ENCODE assay signal across 17 cellular contexts in genomic region chr4:61520688-61521160, GRCh38.
A peak's percentile ranks its signal among the peaks of the same experiment; 100 is the strongest.
DNase-seq lines count a peak whose midpoint lies in the region; ATAC-seq, FAIRE-seq and TF ChIP-seq lines count a peak whose summit lies in the region.
"Had no signal": no experiment of that assay in that cellular context is flagged by ENCODE, and none has a peak within 500 bp of the region (broad histone marks: within the 10 kb centered on the region; RNA-seq: fewer than 3 reads in every experiment).

No MANE protein-coding gene starts in this region.

- H2BK120ac ChIP-seq in neuronal stem cell (ENCODE audit: low read depth, low read length) = no peak overlapping the region

- H3K36me3 ChIP-seq in endothelial cell of umbilical vein (ENCODE audit: control insufficient read depth in 2 of 2, extremely low read depth in 1 of 2, insufficient read depth in 2 of 2, low read length in 2 of 2) (no peaks in the 10 kb centered on the region), neuronal stem cell (replicated peaks in 1 of 2; ENCODE audit: control insufficient read depth in 2 of 2, insufficient read depth in 2 of 2, low read length in 2 of 2) (no peaks in the 10 kb centered on the region)
- H3K36me3 ChIP-seq: upper lobe of left lung had no signal

- H3K4me2 ChIP-seq in endothelial cell of umbilical vein (ENCODE audit: insufficient read depth, low read length) (no peak overlapping the region), neuronal stem cell (ENCODE audit: insufficient read depth, low read length, poor library complexity, severe bottlenecking) (no peak overlapping the region)

- no peak overlapping the region for H2BK5ac ChIP-seq in neuronal stem cell (ENCODE audit: low read length)

- no peak overlapping the region for H3K18ac ChIP-seq in neuronal stem cell (ENCODE audit: low read length)

- peaks cover 2% of the 10 kb centered on the region for H3K4me1 ChIP-seq in endothelial cell of umbilical vein (ENCODE audit: control insufficient read depth, extremely low read depth, insufficient read depth, low read length)
- H3K4me1 ChIP-seq in neuronal stem cell (ENCODE audit: control insufficient read depth in 2 of 2, insufficient read depth in 1 of 2, low read depth in 1 of 2, low read length in 2 of 2) = peaks cover 0 to 7% of the 10 kb centered on the region in 2 donors
- H3K4me1 ChIP-seq: upper lobe of left lung had no signal

- ATAC-seq in GM21515 (IDR thresholded peaks at IDR 0.05; ENCODE audit: unreplicated experiment) (no peak), GM19452 (IDR thresholded peaks at IDR 0.05; ENCODE audit: unreplicated experiment) (no peak), GM18861 (IDR thresholded peaks at IDR 0.05; ENCODE audit: unreplicated experiment) (no peak)

- POLR2A ChIA-PET in endothelial cell of umbilical vein (lab: Charles Lee) = no interaction called here

- no peak overlapping the region for H3K23ac ChIP-seq in neuronal stem cell (ENCODE audit: low read depth, low read length, poor library complexity)

- peak overlapping the region; percentile 76 for H3K4ac ChIP-seq in neuronal stem cell (ENCODE audit: low read length)

- H3K14ac ChIP-seq in neuronal stem cell (ENCODE audit: low read length) = no peak overlapping the region

- no peak overlapping the region for H4K91ac ChIP-seq in neuronal stem cell (ENCODE audit: low read depth, low read length, poor library complexity)

- H2AK5ac ChIP-seq in neuronal stem cell (ENCODE audit: low read depth, low read length) = no peak overlapping the region

- CTCF ChIA-PET in endothelial cell of umbilical vein (lab: Charles Lee) = no interaction called here

- H3K9ac ChIP-seq in endothelial cell of umbilical vein (replicated peaks; ENCODE audit: extremely low read depth, insufficient read depth, low read length) (no peak overlapping the region), neuronal stem cell (ENCODE audit: low read depth, low read length, poor library complexity) (no peak overlapping the region)
- H3K9ac ChIP-seq: GM23248 had no signal

- dilution Hi-C loops in endothelial cell of umbilical vein (cut with MboI; ENCODE audit: extremely low pct_ligation_motif_present, low sequenced_read_pairs) = no loop called here

- DNase-seq in HPDE6-E6E7 (ENCODE audit: extremely low spot score) (peak; percentile 43), NCI-H2107 treated with DMSO at 0.1 percent for 48 hours (lab: John Stamatoyannopoulos, UW; ENCODE audit: unreplicated experiment) (peak; percentile 58), endothelial cell of umbilical vein (ENCODE audit: low read depth, low spot score) (peak; percentile 20), neuronal stem cell (ENCODE audit: low spot score) (no peak), middle frontal gyrus (ENCODE audit: extremely low spot score, low spot score) (no peak)
- DNase-seq: activated CD8-positive, alpha-beta memory T cell treated with anti-CD3 and anti-CD28 coated beads for 24 hours; activated naive CD4-positive, alpha-beta T cell treated with Interleukin-2 at 50 U/mL for 16 hours; CD8-positive, alpha-beta memory T cell; GM23248; islet precursor cell; stimulated activated CD4-positive, alpha-beta T cell treated with anti-CD3 and anti-CD28 coated beads, Interleukin-12 subunit alpha, Interleukin-12 subunit beta, amount 100 ng/mL, for 4 hours; T1000; upper lobe of left lung had no signal

- H2AFZ ChIP-seq in endothelial cell of umbilical vein (ENCODE audit: low read depth, low read length) = no peak overlapping the region
- H2AFZ ChIP-seq in neuronal stem cell (ENCODE audit: low read length) = no peak overlapping the region
- H2AFZ ChIP-seq: GM23248 had no signal

- intact Hi-C loops in endothelial cell of umbilical vein (cut with micrococcal nuclease) = no loop called here

- H3K27ac ChIP-seq in endothelial cell of umbilical vein (ENCODE audit: insufficient read depth, low read depth, low read length) = no peak overlapping the region
- no peak overlapping the region for H3K27ac ChIP-seq in neuronal stem cell (replicated peaks; ENCODE audit: low read length)
- H3K27ac ChIP-seq: GM23248, upper lobe of left lung had no signal

- TF ChIP-seq POLR2A in endothelial cell of umbilical vein (IDR thresholded peaks at IDR 0.05; ENCODE audit: low read depth, low read length) = no peak

- H4K20me1 ChIP-seq in endothelial cell of umbilical vein (replicated peaks; ENCODE audit: control insufficient read depth, extremely low read depth, insufficient read depth, low read length) = no peaks in the 10 kb centered on the region

- H3K27me3 ChIP-seq in endothelial cell of umbilical vein (ENCODE audit: control insufficient read depth in 2 of 2, insufficient read depth in 2 of 2, low read length in 2 of 2) = no peaks in the 10 kb centered on the region
- H3K27me3 ChIP-seq in neuronal stem cell (ENCODE audit: control insufficient read depth in 3 of 3, insufficient read depth in 3 of 3, low read depth in 1 of 3, low read length in 3 of 3) = no peaks in the 10 kb centered on the region
- H3K27me3 ChIP-seq: upper lobe of left lung had no signal

- no peaks in the 10 kb centered on the region for H3K9me1 ChIP-seq in endothelial cell of umbilical vein (replicated peaks; ENCODE audit: control insufficient read depth, extremely low read depth, insufficient read depth, low read length)

- no peaks in the 10 kb centered on the region for H3K79me2 ChIP-seq in endothelial cell of umbilical vein (ENCODE audit: control insufficient read depth, insufficient read depth, low read length)

- FAIRE-seq in endothelial cell of umbilical vein (lab: Jason Lieb, UNC) = peak; percentile 15
- FAIRE-seq: RCC 7860 had no signal

- TF ChIP-seq CTCF in endothelial cell of umbilical vein (IDR thresholded peaks at IDR 0.05; ENCODE audit: extremely low read depth in 1 of 2, insufficient read depth in 1 of 2, low read depth in 1 of 2, low read length in 2 of 2) = no peak

- no peak overlapping the region for H2BK15ac ChIP-seq in neuronal stem cell (ENCODE audit: low read length)

- no CpG with 5 or more reads among the region's 1 CpG for WGBS in neuronal stem cell (ENCODE audit: extremely low coverage in 2 of 2, insufficient read length in 2 of 2, insufficient replicate concordance in 1 of 2), 2 donors

- no peak overlapping the region for H3K4me3 ChIP-seq in endothelial cell of umbilical vein (replicated peaks in 1 of 3; ENCODE audit: insufficient read depth in 1 of 3, low read depth in 1 of 3, low read length in 3 of 3)
- H3K4me3 ChIP-seq in neuronal stem cell (ENCODE audit: low read length in 2 of 2) = no peak overlapping the region
- H3K4me3 ChIP-seq: GM23248, upper lobe of left lung had no signal

- no peaks in the 10 kb centered on the region for H3K79me1 ChIP-seq in neuronal stem cell (ENCODE audit: low read depth, low read length)

- H3K9me3 ChIP-seq in endothelial cell of umbilical vein (replicated peaks; ENCODE audit: control insufficient read depth, insufficient read depth, low read length) = no peaks in the 10 kb centered on the region
- H3K9me3 ChIP-seq in neuronal stem cell (replicated peaks in 1 of 2; ENCODE audit: control insufficient read depth in 2 of 2, insufficient read depth in 1 of 2, low read depth in 1 of 2, low read length in 2 of 2) = no peaks in the 10 kb centered on the region
- H3K9me3 ChIP-seq: upper lobe of left lung had no signal

- H2BK12ac ChIP-seq in neuronal stem cell (ENCODE audit: low read length) = no peak overlapping the region

- no TSS peak for BruUV-seq in endothelial cell of umbilical vein (replicated peaks; lab: Mats Ljungman, UMichigan)

- H4K8ac ChIP-seq in neuronal stem cell (ENCODE audit: low read depth, low read length) = no peak overlapping the region

TF ChIP-seq in endothelial cell of umbilical vein, 7 proteins besides CTCF, POLR2A, EP300 and RAD21:
- TF ChIP-seq JUN (IDR thresholded peaks at IDR 0.05; ENCODE audit: borderline replicate concordance, insufficient read depth, insufficient read length, low read depth) = no peak
- TF ChIP-seq MYC (IDR thresholded peaks at IDR 0.05; ENCODE audit: low read depth, low read length) = no peak
- TF ChIP-seq GATA2 (IDR thresholded peaks at IDR 0.05; ENCODE audit: insufficient read depth, insufficient read length, low read depth, low read length) = no peak
- TF ChIP-seq EZH2 (IDR thresholded peaks at IDR 0.05; ENCODE audit: borderline replicate concordance, low read depth, low read length, severe bottlenecking) = no peak
- no peak for TF ChIP-seq POLR2AphosphoS5 (IDR thresholded peaks at IDR 0.05; ENCODE audit: insufficient read depth, low read depth, low read length)
- no peak for TF ChIP-seq FOS (IDR thresholded peaks at IDR 0.05; ENCODE audit: borderline replicate concordance, insufficient read depth, low read length)
- no peak for TF ChIP-seq MAX (IDR thresholded peaks at IDR 0.05; ENCODE audit: insufficient read depth, insufficient read length)
TF ChIP-seq in endothelial cell of umbilical vein: peak in this region for 0.

Comparison
In these comparisons a context has a peak if more than half of its experiments do, and no peak if none do; other contexts are left out.
1. DNase-seq: peak in HPDE6-E6E7 (single experiment), NCI-H2107 treated with DMSO at 0.1 percent for 48 hours (single experiment) and endothelial cell of umbilical vein (single experiment); none in neuronal stem cell (single experiment) and middle frontal gyrus (single experiment).